ENCODE assay signal across 1 cellular context in genomic region chr14:74326369-74327152, GRCh38.
TF ChIP-seq lines count a peak whose summit lies in the region.

No MANE protein-coding gene starts in this region.

TF ChIP-seq in WTC11, 78 proteins besides CTCF, POLR2A, EP300 and RAD21 (continued from another document and continues in another):
- TF ChIP-seq STAT6 (CRISPR knock-in tag; conservative IDR thresholded peaks at IDR 0.05; ENCODE audit: low read depth), result no peak
- TF ChIP-seq ETV6 (CRISPR knock-in tag; IDR thresholded peaks at IDR 0.05), result peak; percentile 84
- peak; percentile 12; the same call in 1 of the 2 replicates for TF ChIP-seq MAX (CRISPR knock-in tag; IDR thresholded peaks at IDR 0.05)
- TF ChIP-seq NFATC4 (CRISPR knock-in tag; IDR thresholded peaks at IDR 0.05), result no peak
- TF ChIP-seq ZMAT4 (CRISPR knock-in tag; IDR thresholded peaks at IDR 0.05), result no peak
- peak; percentile 99 for TF ChIP-seq NFE2L1 (CRISPR knock-in tag; IDR thresholded peaks at IDR 0.05)
- TF ChIP-seq HMGA2 (CRISPR knock-in tag; IDR thresholded peaks at IDR 0.05), result no peak
- no peak for TF ChIP-seq NR1H2 (CRISPR knock-in tag; IDR thresholded peaks at IDR 0.05)
- no peak for TF ChIP-seq SMAD4 (CRISPR knock-in tag; IDR thresholded peaks at IDR 0.05)
- no peak for TF ChIP-seq ZNF512 (CRISPR knock-in tag; IDR thresholded peaks at IDR 0.05; ENCODE audit: borderline replicate concordance)
- 0 out of 2 replicates have a peak, but pooled peaks have one; percentile 76 for TF ChIP-seq AFF4 (CRISPR knock-in tag; IDR thresholded peaks at IDR 0.05; ENCODE audit: borderline replicate concordance)
- TF ChIP-seq ESRRA (CRISPR knock-in tag; IDR thresholded peaks at IDR 0.05; ENCODE audit: borderline replicate concordance), result no peak
- TF ChIP-seq ARID4B (CRISPR knock-in tag; IDR thresholded peaks at IDR 0.05; ENCODE audit: borderline replicate concordance), result no peak; the same call in 1 of the 2 replicates
- no peak for TF ChIP-seq ZNF416 (CRISPR knock-in tag; IDR thresholded peaks at IDR 0.05)
- no peak for TF ChIP-seq ATF6 (CRISPR knock-in tag; IDR thresholded peaks at IDR 0.05)
- TF ChIP-seq NR2C2 (CRISPR knock-in tag; IDR thresholded peaks at IDR 0.05), result no peak
- TF ChIP-seq ZSCAN18 (CRISPR knock-in tag; IDR thresholded peaks at IDR 0.05), result no peak
- no peak for TF ChIP-seq RORB (CRISPR knock-in tag; IDR thresholded peaks at IDR 0.05)
- no peak for TF ChIP-seq ELF4 (CRISPR knock-in tag; IDR thresholded peaks at IDR 0.05; ENCODE audit: low read depth)
- TF ChIP-seq TEAD1 (CRISPR knock-in tag; IDR thresholded peaks at IDR 0.05), result peak; percentile 98
- TF ChIP-seq NR3C1 (CRISPR knock-in tag; conservative IDR thresholded peaks at IDR 0.05; ENCODE audit: low read depth), result 0 out of 2 replicates have a peak, but pooled peaks have one; percentile 78
- TF ChIP-seq ZNF425 (CRISPR knock-in tag; conservative IDR thresholded peaks at IDR 0.05), result no peak
- no peak for TF ChIP-seq RELA (CRISPR knock-in tag; IDR thresholded peaks at IDR 0.05; ENCODE audit: borderline replicate concordance)
- no peak for TF ChIP-seq E2F4 (CRISPR knock-in tag; IDR thresholded peaks at IDR 0.05; ENCODE audit: borderline replicate concordance, low read depth)
- TF ChIP-seq ZNF263 (CRISPR knock-in tag; IDR thresholded peaks at IDR 0.05; ENCODE audit: low read depth), result no peak
- TF ChIP-seq ATF2 (CRISPR knock-in tag; IDR thresholded peaks at IDR 0.05; ENCODE audit: borderline replicate concordance, low read depth), result no peak
- TF ChIP-seq ZBTB43 (CRISPR knock-in tag; IDR thresholded peaks at IDR 0.05), result 0 out of 2 replicates have a peak, but pooled peaks have one; percentile 6
- peak; percentile 61; the same call in 1 of the 2 replicates for TF ChIP-seq FOXK1 (CRISPR knock-in tag; IDR thresholded peaks at IDR 0.05)
